Comparison of ENCODE assay signal across 1 cellular context in genomic region chr1:229558460-229559335, GRCh38.
A peak's percentile ranks its signal among the peaks of the same experiment; 100 is the strongest.
TF ChIP-seq lines count a peak whose summit lies in the region.

Gene ABCB10 (minus strand): TSS chr1:229558707. CDS start chr1:229558652, 55 bp downstream.

TF ChIP-seq in K562, 482 proteins besides CTCF, POLR2A, EP300 and RAD21 (continued from another document and continues in another):
- TF ChIP-seq PML (IDR thresholded peaks at IDR 0.05; ENCODE audit: low read length), result peak; percentile 47; the same call in 1 of the 2 replicates
- TF ChIP-seq ZNF277 (CRISPR knock-in tag; IDR thresholded peaks at IDR 0.05; ENCODE audit: borderline replicate concordance), result no peak
- TF ChIP-seq RBM22 (IDR thresholded peaks at IDR 0.05; ENCODE audit: low read depth, low read length, poor library complexity, severe bottlenecking), result peak; percentile 35
- no peak for TF ChIP-seq ZC3H8 (IDR thresholded peaks at IDR 0.05)
- peak in 1 of 2 experiments; percentile 80; a peak in 2 of 4 replicates for TF ChIP-seq SRF (CRISPR knock-in tag; IDR thresholded peaks at IDR 0.05)
- TF ChIP-seq GABPA (tag; conservative IDR thresholded peaks at IDR 0.05; ENCODE audit: low read depth), result peak; percentile 51
- TF ChIP-seq TFAP4 (CRISPR knock-in tag; IDR thresholded peaks at IDR 0.05; ENCODE audit: borderline replicate concordance), result peak; percentile 100
- TF ChIP-seq ZBTB17 (CRISPR knock-in tag; IDR thresholded peaks at IDR 0.05), result peak; percentile 99
- peak; percentile 44 for TF ChIP-seq C11orf30 (IDR thresholded peaks at IDR 0.05; ENCODE audit: low read depth)
- TF ChIP-seq ILF3 (IDR thresholded peaks at IDR 0.05; ENCODE audit: borderline replicate concordance), result peak; percentile 65; the same call in 1 of the 2 replicates
- peak; percentile 77 for TF ChIP-seq HNRNPLL (IDR thresholded peaks at IDR 0.05; ENCODE audit: low read depth, low read length, poor library complexity, severe bottlenecking)
- no peak for TF ChIP-seq HLTF (IDR thresholded peaks at IDR 0.05)
- TF ChIP-seq POLR2H (tag; IDR thresholded peaks at IDR 0.05; ENCODE audit: low read depth), result no peak
- peak in 1 of 2 experiments; percentile 72; a peak in 1 of 3 replicates for TF ChIP-seq CBX3 (IDR thresholded peaks at IDR 0.05; ENCODE audit: borderline replicate concordance in 1 of 2, low read length in 2 of 2)
- TF ChIP-seq GATAD2A (IDR thresholded peaks at IDR 0.05), result peak; percentile 97
- no peak for TF ChIP-seq ZNF324 (CRISPR knock-in tag; IDR thresholded peaks at IDR 0.05)
- TF ChIP-seq NELFE (IDR thresholded peaks at IDR 0.05; ENCODE audit: insufficient read depth, insufficient read length), result no peak
- TF ChIP-seq CTCFL (IDR thresholded peaks at IDR 0.05; ENCODE audit: borderline replicate concordance, insufficient read depth, low read depth, low read length, poor library complexity, severe bottlenecking), result peak; percentile 81
- peak; percentile 57 for TF ChIP-seq TBP (optimal IDR thresholded peaks at IDR 0.05; ENCODE audit: low read depth, low read length)
- no peak for TF ChIP-seq ASH1L (IDR thresholded peaks at IDR 0.05; ENCODE audit: borderline replicate concordance, low read depth, partially characterized antibody)
- peak; percentile 36 to 90; a peak in 2 of 4 replicates for TF ChIP-seq TEAD1 (CRISPR knock-in tag; IDR thresholded peaks at IDR 0.05)
- peak; percentile 46 for TF ChIP-seq ZKSCAN1 (IDR thresholded peaks at IDR 0.05; ENCODE audit: low read depth, low read length)
- no peak for TF ChIP-seq RFX7 (CRISPR knock-in tag; IDR thresholded peaks at IDR 0.05)
- TF ChIP-seq FOXK2 (conservative IDR thresholded peaks at IDR 0.05 in 1 of 2, IDR thresholded peaks at IDR 0.05 in 1 of 2; ENCODE audit: low read depth in 2 of 2), result peak; percentile 76 to 78
- no peak for TF ChIP-seq ZNF695 (CRISPR knock-in tag; IDR thresholded peaks at IDR 0.05)
- TF ChIP-seq ESRRB (CRISPR knock-in tag; IDR thresholded peaks at IDR 0.05; ENCODE audit: borderline replicate concordance), result no peak
- peak; percentile 86 for TF ChIP-seq MXD1 (CRISPR knock-in tag; IDR thresholded peaks at IDR 0.05; ENCODE audit: borderline replicate concordance, poor library complexity, severe bottlenecking)
- peak; percentile 52; the same call in 1 of the 2 replicates for TF ChIP-seq CREB3L1 (IDR thresholded peaks at IDR 0.05; ENCODE audit: borderline replicate concordance, low read depth)
- peak; percentile 81 for TF ChIP-seq ESRRA (IDR thresholded peaks at IDR 0.05; ENCODE audit: borderline replicate concordance, low read depth)
- peak; percentile 91 for TF ChIP-seq E2F1 (CRISPR knock-in tag; IDR thresholded peaks at IDR 0.05)
- TF ChIP-seq SP1 (CRISPR knock-in tag; IDR thresholded peaks at IDR 0.05), result peak; percentile 98
- no peak for TF ChIP-seq HBP1 (CRISPR knock-in tag; IDR thresholded peaks at IDR 0.05)
- no peak for TF ChIP-seq KHSRP (IDR thresholded peaks at IDR 0.05)
- TF ChIP-seq POLR2G (IDR thresholded peaks at IDR 0.05; ENCODE audit: low read depth, low read length), result peak; percentile 83
- TF ChIP-seq DDX20 (tag; IDR thresholded peaks at IDR 0.05; ENCODE audit: low read depth), result no peak
- no peak for TF ChIP-seq ZNF445 (CRISPR knock-in tag; IDR thresholded peaks at IDR 0.05; ENCODE audit: low read depth)
- TF ChIP-seq NFXL1 (CRISPR knock-in tag; IDR thresholded peaks at IDR 0.05), result no peak
- TF ChIP-seq ZBED1 (IDR thresholded peaks at IDR 0.05), result no peak; the same call in 1 of the 2 replicates
- no peak; the same call in 1 of the 2 replicates for TF ChIP-seq ZBTB1 (CRISPR knock-in tag; IDR thresholded peaks at IDR 0.05; ENCODE audit: borderline replicate concordance, low read depth)
- peak; percentile 87 for TF ChIP-seq EP400 (IDR thresholded peaks at IDR 0.05)
- no peak for TF ChIP-seq YBX1 (IDR thresholded peaks at IDR 0.05)
- peak; percentile 87 for TF ChIP-seq RBFOX2 (IDR thresholded peaks at IDR 0.05; ENCODE audit: low read depth, low read length)
- peak; percentile 74 for TF ChIP-seq ZNF431 (CRISPR knock-in tag; IDR thresholded peaks at IDR 0.05)
- peak; percentile 87 for TF ChIP-seq MYC (IDR thresholded peaks at IDR 0.05; ENCODE audit: low read depth, low read length)
- TF ChIP-seq MYC (CRISPR knock-in tag; IDR thresholded peaks at IDR 0.05; ENCODE audit: borderline replicate concordance, low read depth), result no peak
- peak; percentile 91 for TF ChIP-seq ZBTB43 (CRISPR knock-in tag; IDR thresholded peaks at IDR 0.05)
- no peak for TF ChIP-seq SAFB2 (IDR thresholded peaks at IDR 0.05; ENCODE audit: borderline replicate concordance, low read depth, low read length, severe bottlenecking)
- TF ChIP-seq SNAPC5 (CRISPR knock-in tag; IDR thresholded peaks at IDR 0.05), result no peak
- peak; percentile 84 for TF ChIP-seq ZBTB33 (CRISPR knock-in tag; IDR thresholded peaks at IDR 0.05)
- peak; percentile 61; the same call in 1 of the 2 replicates for TF ChIP-seq CBX5 (IDR thresholded peaks at IDR 0.05; ENCODE audit: borderline replicate concordance, low read depth)
- peak; percentile 73; the same call in 1 of the 2 replicates for TF ChIP-seq ZNF282 (CRISPR knock-in tag; IDR thresholded peaks at IDR 0.05)
- 0 out of 2 replicates have a peak, but pooled peaks have one; percentile 23 for TF ChIP-seq OTX1 (CRISPR knock-in tag; IDR thresholded peaks at IDR 0.05)
- TF ChIP-seq HCFC1 (IDR thresholded peaks at IDR 0.05; ENCODE audit: low read depth, low read length), result peak; percentile 77
- peak; percentile 77 for TF ChIP-seq TCF3 (CRISPR knock-in tag; IDR thresholded peaks at IDR 0.05)
- TF ChIP-seq CCAR2 (IDR thresholded peaks at IDR 0.05; ENCODE audit: low read depth, low read length), result no peak
- peak; percentile 91 for TF ChIP-seq PKNOX1 (IDR thresholded peaks at IDR 0.05)
